In genomic region chr6:107646176-107646575, GRCh38 we compare ENCODE assay signal across 18 cellular contexts.
DNase-seq lines count a peak whose midpoint lies in the region; ATAC-seq and TF ChIP-seq lines count a peak whose summit lies in the region.
"Had no signal": no experiment of that assay in that cellular context is flagged by ENCODE, and none has a peak within 500 bp of the region (broad histone marks: within the 10 kb centered on the region; RNA-seq: fewer than 3 reads in every experiment).

No MANE protein-coding gene starts in this region.

- H3K14ac ChIP-seq in IMR-90 (replicated peaks; ENCODE audit: low read depth, low read length), result no peak overlapping the region

- H3K4me1 ChIP-seq in IMR-90 (ENCODE audit: control insufficient read depth, insufficient read depth, low read length) (no peaks in the 10 kb centered on the region; the same call in 1 of the 2 replicates), left lung (peaks cover 0 to 27% of the 10 kb centered on the region in 2 donors)
- H3K4me1 ChIP-seq in effector memory CD4-positive, alpha-beta T cell (ENCODE audit: control insufficient read depth, insufficient read depth, low read length, poor library complexity, severe bottlenecking), result no peaks in the 10 kb centered on the region
- H3K4me1 ChIP-seq: uterus had no signal

- H3K9me3 Mint-ChIP-seq in stimulated activated memory B cell treated with anti-CD40 and anti-IgM and Interleukin-4, amounts not matched to agents 10 μg/mL and 1 μg/mL and 100 μg/mL, for 72 hours, result no peaks in the 10 kb centered on the region
- H3K9me3 Mint-ChIP-seq: dendritic cell treated with granulocyte-macrophage colony-stimulating factor and Interleukin-4, amounts not matched to agents 40 ng/mL and 50 ng/mL, for 4 days; memory B cell had no signal

- H3K36me3 ChIP-seq in IMR-90 (ENCODE audit: control insufficient read depth, insufficient read depth, low read length) (peaks cover 2% of the 10 kb centered on the region; the same call in 1 of the 2 replicates), left lung (no peaks in the 10 kb centered on the region)
- H3K36me3 ChIP-seq in effector memory CD4-positive, alpha-beta T cell (ENCODE audit: control insufficient read depth, insufficient read depth, low read length), result no peaks in the 10 kb centered on the region
- H3K36me3 ChIP-seq: esophagus muscularis mucosa, uterus had no signal

- POLR2A ChIA-PET in IMR-90 (lab: Charles Lee; ENCODE audit: unreplicated experiment), result no interaction called here

- no peaks in the 10 kb centered on the region for H3K79me1 ChIP-seq in IMR-90 (ENCODE audit: low read depth in 1 of 2, low read length in 2 of 2)

- no TSS peak for BruUV-seq in IMR-90 (replicated peaks; lab: Mats Ljungman, UMichigan)

- H2BK5ac ChIP-seq in IMR-90 (ENCODE audit: low read depth, low read length, poor library complexity, severe bottlenecking), result no peak overlapping the region

- TF ChIP-seq POLR2A in IMR-90 (IDR thresholded peaks at IDR 0.05; ENCODE audit: low read depth, low read length), result no peak

- no peak overlapping the region for H2AK5ac ChIP-seq in IMR-90 (ENCODE audit: low read depth, low read length)

- H2AK9ac ChIP-seq in IMR-90 (replicated peaks; ENCODE audit: low read depth, low read length, poor library complexity), result no peak overlapping the region

- 92% methylated on average over 4 of the region's 9 CpGs; no CpG with 5 or more reads in 1 of the 2 experiments for WGBS in IMR-90 (ENCODE audit: extremely low coverage in 2 of 2, insufficient read length in 1 of 2), 2 experiments

- no peak overlapping the region for H3K4me3 ChIP-seq in IMR-90 (ENCODE audit: insufficient read depth, low read depth, low read length)
- H3K4me3 ChIP-seq in fibroblast of the aortic adventitia (ENCODE audit: low read depth, low read length), result no peak overlapping the region
- no peak overlapping the region for H3K4me3 ChIP-seq in left lung
- H3K4me3 ChIP-seq in effector memory CD4-positive, alpha-beta T cell (ENCODE audit: insufficient read depth, low read depth, low read length, poor library complexity, severe bottlenecking), result no peak overlapping the region
- H3K4me3 ChIP-seq: esophagus muscularis mucosa, uterus had no signal

- dilution Hi-C loops in IMR-90 (cut with HindIII; ENCODE audit: low sequenced_read_pairs, unreplicated experiment), result no loop called here

- H2BK120ac ChIP-seq in IMR-90 (ENCODE audit: low read depth, low read length), result no peak overlapping the region

- in situ Hi-C loops in IMR-90 (cut with MboI; ENCODE audit: low sequenced_read_pairs), result no loop called here

- H3K18ac ChIP-seq in IMR-90 (ENCODE audit: low read depth, low read length), result no peak overlapping the region

- H3K4me3 Mint-ChIP-seq in stimulated activated memory B cell treated with anti-CD40 and anti-IgM and Interleukin-4, amounts not matched to agents 10 μg/mL and 1 μg/mL and 100 μg/mL, for 72 hours, result no peak overlapping the region
- H3K4me3 Mint-ChIP-seq: activated CD8-positive, alpha-beta memory T cell treated with anti-CD3 and anti-CD28 coated beads, Interleukin-2, amount 10 ng/mL, durations not matched to agents 7 days and 5 days; dendritic cell treated with granulocyte-macrophage colony-stimulating factor and Interleukin-4, amounts not matched to agents 40 ng/mL and 50 ng/mL, for 4 days; memory B cell had no signal

- intact Hi-C loops in IMR-90 (cut with micrococcal nuclease) (loop anchor here (1.0 kb wide), 1 partner anchor 9 kb away; no protein-coding TSS in a partner anchor), left lung (cut with DNase I) (no loop called here), head of caudate nucleus (cut with DNase I) (no loop called here)

- CTCF ChIA-PET in IMR-90 (lab: Yijun Ruan, JAX), result no interaction called here

- H3K27me3 ChIP-seq in IMR-90 (ENCODE audit: control insufficient read depth, insufficient read depth, low read length) (no peaks in the 10 kb centered on the region), left lung (no peaks in the 10 kb centered on the region)
- no peaks in the 10 kb centered on the region for H3K27me3 ChIP-seq in effector memory CD4-positive, alpha-beta T cell (replicated peaks; ENCODE audit: control insufficient read depth, insufficient read depth, low read length, poor library complexity, severe bottlenecking)
- H3K27me3 ChIP-seq: esophagus muscularis mucosa, uterus had no signal

- no peaks in the 10 kb centered on the region for H4K20me1 ChIP-seq in IMR-90 (ENCODE audit: insufficient read depth, low read length)

- no peaks in the 10 kb centered on the region for H3K27me3 Mint-ChIP-seq in stimulated activated memory B cell treated with anti-CD40 and anti-IgM and Interleukin-4, amounts not matched to agents 10 μg/mL and 1 μg/mL and 100 μg/mL, for 72 hours
- H3K27me3 Mint-ChIP-seq: memory B cell had no signal

- H3K4me1 Mint-ChIP-seq in stimulated activated memory B cell treated with anti-CD40 and anti-IgM and Interleukin-4, amounts not matched to agents 10 μg/mL and 1 μg/mL and 100 μg/mL, for 72 hours, result peaks cover 37% of the 10 kb centered on the region
- H3K4me1 Mint-ChIP-seq: activated CD8-positive, alpha-beta memory T cell treated with anti-CD3 and anti-CD28 coated beads, Interleukin-2, amount 10 ng/mL, durations not matched to agents 7 days and 5 days had no signal

- H3K9me3 ChIP-seq in IMR-90 (ENCODE audit: control insufficient read depth, insufficient read depth, low read length) (no peaks in the 10 kb centered on the region), left lung (no peaks in the 10 kb centered on the region)
- H3K9me3 ChIP-seq in effector memory CD4-positive, alpha-beta T cell (ENCODE audit: control insufficient read depth, low read length), result no peaks in the 10 kb centered on the region
- H3K9me3 ChIP-seq: esophagus muscularis mucosa, uterus had no signal

- H3K56ac ChIP-seq in IMR-90 (ENCODE audit: extremely low read depth, insufficient read depth, low read length), result no peak overlapping the region

- TF ChIP-seq CTCF in IMR-90 (conservative IDR thresholded peaks at IDR 0.05; ENCODE audit: low read depth, low read length), result no peak
- no peak for TF ChIP-seq CTCF in fibroblast of the aortic adventitia (IDR thresholded peaks at IDR 0.05; ENCODE audit: insufficient read depth, low read length)
- TF ChIP-seq CTCF in left lung (IDR thresholded peaks at IDR 0.05), result no peak

- no peak overlapping the region for H3K23ac ChIP-seq in IMR-90 (ENCODE audit: low read depth, low read length)

- H4K5ac ChIP-seq in IMR-90 (ENCODE audit: low read depth, low read length), result no peak overlapping the region

- H2AFZ ChIP-seq in IMR-90 (replicated peaks; ENCODE audit: low read length, poor library complexity), result no peak overlapping the region

- no peak overlapping the region for H3K4me2 ChIP-seq in IMR-90 (ENCODE audit: low read depth, low read length)

- no peak overlapping the region for H3K4ac ChIP-seq in IMR-90 (ENCODE audit: low read depth, low read length)

- H3K27ac ChIP-seq in IMR-90 (ENCODE audit: insufficient read depth, low read length), result no peak overlapping the region
- H3K27ac ChIP-seq in left lung, result no peak overlapping the region
- H3K27ac ChIP-seq in effector memory CD4-positive, alpha-beta T cell (ENCODE audit: insufficient read depth, low read length, poor library complexity, severe bottlenecking), result no peak overlapping the region
- H3K27ac ChIP-seq: uterus had no signal

- no peak overlapping the region for H2BK15ac ChIP-seq in IMR-90 (ENCODE audit: low read depth, low read length)

- no peaks in the 10 kb centered on the region for H3K36me3 Mint-ChIP-seq in stimulated activated memory B cell treated with anti-CD40 and anti-IgM and Interleukin-4, amounts not matched to agents 10 μg/mL and 1 μg/mL and 100 μg/mL, for 72 hours
- H3K36me3 Mint-ChIP-seq: activated CD8-positive, alpha-beta memory T cell treated with anti-CD3 and anti-CD28 coated beads, Interleukin-2, amount 10 ng/mL, durations not matched to agents 7 days and 5 days; memory B cell had no signal

- TF ChIP-seq RAD21 in IMR-90 (IDR thresholded peaks at IDR 0.05; ENCODE audit: low read length), result no peak

- no peak overlapping the region for H2BK20ac ChIP-seq in IMR-90 (ENCODE audit: low read depth, low read length)

- no peak overlapping the region for H3K9ac ChIP-seq in IMR-90 (ENCODE audit: low read depth, low read length)

- no peak overlapping the region for H4K91ac ChIP-seq in IMR-90 (ENCODE audit: insufficient read depth, low read depth, low read length)

- DNase-seq in IMR-90 (no peak), fibroblast of the aortic adventitia (ENCODE audit: low read depth) (peak; percentile 94), left lung (no peak), stromal cell of bone marrow (ENCODE audit: low read depth) (peak; percentile 66), SW480 (ENCODE audit: low spot score) (no peak), head of caudate nucleus (no peak)
- DNase-seq in effector memory CD4-positive, alpha-beta T cell, result no peak
- DNase-seq: activated CD4-positive, CD25-positive, alpha-beta regulatory T cell treated with anti-CD3 and anti-CD28 coated beads, Interleukin-2, amount 50 U/mL, for 72 hours; activated CD8-positive, alpha-beta memory T cell treated with anti-CD3 and anti-CD28 coated beads, Interleukin-2, amount 10 ng/mL, durations not matched to agents 7 days and 5 days; activated effector memory CD4-positive, alpha-beta T cell treated with Interleukin-2 at 50 U/mL for 16 hours; NCI-H1048; NCI-H2171 treated with DMSO at 0.1 percent for 48 hours; NK-92 treated with Interleukin-12 subunit alpha and Interleukin-12 subunit beta, amount 100 ng/mL, for 24 hours had no signal

- H3K27ac Mint-ChIP-seq in stimulated activated memory B cell treated with anti-CD40 and anti-IgM and Interleukin-4, amounts not matched to agents 10 μg/mL and 1 μg/mL and 100 μg/mL, for 72 hours, result no peak overlapping the region
- H3K27ac Mint-ChIP-seq: activated CD8-positive, alpha-beta memory T cell treated with anti-CD3 and anti-CD28 coated beads, Interleukin-2, amount 10 ng/mL, durations not matched to agents 7 days and 5 days; dendritic cell treated with granulocyte-macrophage colony-stimulating factor and Interleukin-4, amounts not matched to agents 40 ng/mL and 50 ng/mL, for 4 days; memory B cell had no signal

- H4K8ac ChIP-seq in IMR-90 (ENCODE audit: low read depth in 2 of 2, low read length in 2 of 2), result no peak overlapping the region

- ATAC-seq in IMR-90 (ENCODE audit: low read depth), result peak; percentile 32
- peak; percentile 15 for ATAC-seq in left lung
- no peak for ATAC-seq in stimulated activated memory B cell treated with anti-CD40 and anti-IgM and Interleukin-4, amounts not matched to agents 10 μg/mL and 1 μg/mL and 100 μg/mL, for 72 hours
- ATAC-seq: activated CD8-positive, alpha-beta memory T cell treated with anti-CD3 and anti-CD28 coated beads, Interleukin-2, amount 10 ng/mL, durations not matched to agents 7 days and 5 days had no signal

- H3K9me1 ChIP-seq in IMR-90 (ENCODE audit: insufficient read depth, low read length), result no peaks in the 10 kb centered on the region; the same call in 1 of the 2 replicates

TF ChIP-seq in IMR-90, 13 proteins besides CTCF, POLR2A, EP300 and RAD21 (continues in another document):
- TF ChIP-seq MXI1 (IDR thresholded peaks at IDR 0.05; ENCODE audit: borderline replicate concordance, low read depth, low read length) (no peak), BHLHE40 (IDR thresholded peaks at IDR 0.05; ENCODE audit: low read depth, low read length) (no peak)

Comparison
In these comparisons a context has a peak if more than half of its experiments do, and no peak if none do; other contexts are left out.
1. DNase-seq: peak in fibroblast of the aortic adventitia (single experiment) and stromal cell of bone marrow (single experiment); none in IMR-90 (single experiment), left lung (0 of 2), SW480 (single experiment), effector memory CD4-positive, alpha-beta T cell (0 of 3) and head of caudate nucleus (0 of 42).